10 cellular contexts compared by ENCODE assay signal in genomic region chr1:225763815-225764548, GRCh38. TPM values are rescaled to one million over a fixed set of nuclear protein-coding genes. Genes with fewer than 3 reads are reported as not detected.
A peak's percentile ranks its signal among the peaks of the same experiment; 100 is the strongest.
DNase-seq lines count a peak whose midpoint lies in the region; ATAC-seq and TF ChIP-seq lines count a peak whose summit lies in the region.
"Had no signal": no experiment of that assay in that cellular context is flagged by ENCODE, and none has a peak within 500 bp of the region (broad histone marks: within the 10 kb centered on the region; RNA-seq: fewer than 3 reads in every experiment).

No MANE protein-coding gene starts in this region.

- BruUV-seq in OCI-LY7 (replicated peaks; lab: Mats Ljungman, UMichigan) = no TSS peak

- H4K20me1 ChIP-seq in OCI-LY7 (ENCODE audit: insufficient read depth, low read length) = no peaks in the 10 kb centered on the region

- H3K4me3 Mint-ChIP-seq in activated CD4-positive, alpha-beta memory T cell treated with anti-CD3 and anti-CD28 coated beads, Interleukin-2, amount 10 ng/mL, durations not matched to agents 7 days and 5 days = no peak overlapping the region
- H3K4me3 Mint-ChIP-seq: activated T-helper 1 cell treated with anti-CD3 and anti-CD28 coated beads, Interleukin-12 subunit alpha, Interleukin-12 subunit beta, Interleukin-2, Interleukin-4 antibody, amounts not matched to agents 30 ng/mL and 10 ng/mL and 1 ng/mL, durations not matched to agents 14 hours and 24 hours and 36 hours had no signal

- H3K9me3 Mint-ChIP-seq in activated CD4-positive, alpha-beta memory T cell treated with anti-CD3 and anti-CD28 coated beads, Interleukin-2, amount 10 ng/mL, durations not matched to agents 7 days and 5 days = no peaks in the 10 kb centered on the region
- H3K9me3 Mint-ChIP-seq: activated T-helper 1 cell treated with anti-CD3 and anti-CD28 coated beads, Interleukin-12 subunit alpha, Interleukin-12 subunit beta, Interleukin-2, Interleukin-4 antibody, amounts not matched to agents 30 ng/mL and 10 ng/mL and 1 ng/mL, durations not matched to agents 14 hours and 24 hours and 36 hours had no signal

- H3K9me2 ChIP-seq in OCI-LY7 (ENCODE audit: insufficient read depth, low read length) = no peaks in the 10 kb centered on the region

- peak overlapping the region; percentile 10 for H3K27ac ChIP-seq in OCI-LY7 (ENCODE audit: low read depth, low read length, poor library complexity, severe bottlenecking)

- H3K36me3 ChIP-seq in OCI-LY7 (ENCODE audit: insufficient read depth, low read length) = no peaks in the 10 kb centered on the region

- peaks cover 46% of the 10 kb centered on the region for H3K4me1 ChIP-seq in OCI-LY7 (ENCODE audit: insufficient read depth, low read length, poor library complexity, severe bottlenecking)

- POLR2A ChIA-PET in OCI-LY7 (lab: Charles Lee) = interaction anchor here (0.6 to 2.3 kb wide), 8 partner anchors 9 to 285 kb away, joined by 3 to 9 read pairs (median 4); partner anchors contain the start of gene SRP9
- POLR2A ChIA-PET in activated CD4-positive, alpha-beta memory T cell treated with anti-CD3 and anti-CD28 coated beads, Interleukin-2, amount 10 ng/mL, durations not matched to agents 7 days and 5 days (lab: Charles Lee) = interaction anchor here (1.7 kb wide), 1 partner anchor 15 kb away, joined by 6 read pairs; the partner anchor contains the start of gene SRP9

- no peaks in the 10 kb centered on the region for H3K4me1 Mint-ChIP-seq in activated CD4-positive, alpha-beta memory T cell treated with anti-CD3 and anti-CD28 coated beads, Interleukin-2, amount 10 ng/mL, durations not matched to agents 7 days and 5 days

- peak; percentile 91 for DNase-seq in Daoy (ENCODE audit: low read depth)
- DNase-seq in OCI-LY7 (ENCODE audit: low spot score) = no peak
- peak; percentile 92 for DNase-seq in fibroblast of the aortic adventitia (ENCODE audit: low read depth)
- DNase-seq in pulmonary artery endothelial cell (ENCODE audit: low read depth, low spot score) = peak; percentile 73
- no peak for DNase-seq in OCI-M2 (lab: John Stamatoyannopoulos, UW; ENCODE audit: unreplicated experiment)
- DNase-seq in activated CD4-positive, alpha-beta memory T cell treated with anti-CD3 and anti-CD28 coated beads, Interleukin-2, amount 10 ng/mL, durations not matched to agents 7 days and 5 days = no peak
- DNase-seq: hippocampal formation had no signal

- CTCF ChIA-PET in OCI-LY7 (lab: Charles Lee; ENCODE audit: unreplicated experiment) = interaction anchor here (0.6 to 2.3 kb wide), 5 partner anchors 11 to 294 kb away, joined by 3 to 7 read pairs (median 3); partner anchors contain the start of gene SRP9
- CTCF ChIA-PET in activated CD4-positive, alpha-beta memory T cell treated with anti-CD3 and anti-CD28 coated beads, Interleukin-2, amount 10 ng/mL, durations not matched to agents 7 days and 5 days (lab: Charles Lee) = no interaction called here

- H3K36me3 Mint-ChIP-seq in activated CD4-positive, alpha-beta memory T cell treated with anti-CD3 and anti-CD28 coated beads, Interleukin-2, amount 10 ng/mL, durations not matched to agents 7 days and 5 days (ENCODE audit: low read depth) = no peaks in the 10 kb centered on the region

- peak overlapping the region; percentile 62 for H3K4me2 ChIP-seq in OCI-LY7 (ENCODE audit: low read length)

- TF ChIP-seq CTCF in OCI-LY7 (conservative IDR thresholded peaks at IDR 0.05; ENCODE audit: low read length) (no peak), fibroblast of the aortic adventitia (IDR thresholded peaks at IDR 0.05; ENCODE audit: insufficient read depth, low read length) (no peak)

- peaks cover 7% of the 10 kb centered on the region for H3K27me3 Mint-ChIP-seq in activated CD4-positive, alpha-beta memory T cell treated with anti-CD3 and anti-CD28 coated beads, Interleukin-2, amount 10 ng/mL, durations not matched to agents 7 days and 5 days

- intact Hi-C loops in OCI-LY7 (cut with micrococcal nuclease; ENCODE audit: unreplicated experiment) = no loop called here

- H3K4me3 ChIP-seq in OCI-LY7 (ENCODE audit: low read depth, low read length, poor library complexity, severe bottlenecking) = peak overlapping the region; percentile 12
- H3K4me3 ChIP-seq in fibroblast of the aortic adventitia (ENCODE audit: low read depth, low read length) = no peak overlapping the region

- H3K9me3 ChIP-seq in OCI-LY7 (ENCODE audit: low read length) = no peaks in the 10 kb centered on the region

- H3K79me2 ChIP-seq in OCI-LY7 (ENCODE audit: insufficient read depth, low read depth, low read length) = no peaks in the 10 kb centered on the region

- no peak overlapping the region for H3K27ac Mint-ChIP-seq in activated CD4-positive, alpha-beta memory T cell treated with anti-CD3 and anti-CD28 coated beads, Interleukin-2, amount 10 ng/mL, durations not matched to agents 7 days and 5 days
- H3K27ac Mint-ChIP-seq: activated T-helper 1 cell treated with anti-CD3 and anti-CD28 coated beads, Interleukin-12 subunit alpha, Interleukin-12 subunit beta, Interleukin-2, Interleukin-4 antibody, amounts not matched to agents 30 ng/mL and 10 ng/mL and 1 ng/mL, durations not matched to agents 14 hours and 24 hours and 36 hours had no signal

- ATAC-seq in GM18498 (IDR thresholded peaks at IDR 0.05; ENCODE audit: unreplicated experiment) = no peak
- ATAC-seq in HG03354 (IDR thresholded peaks at IDR 0.05; ENCODE audit: poor library complexity, severe bottlenecking, unreplicated experiment) = no peak

- H2AFZ ChIP-seq in OCI-LY7 (ENCODE audit: low read length) = peak overlapping the region; percentile 67; the same call in 1 of the 2 replicates

RNA-seq across cellular contexts. Expression of gene SRP9, which starts 13.6 kb away (rescaled TPM):
- total RNA-seq in Daoy (2014; rRNA removed; shearing (Covaris generic)) = 363 and 488 TPM in 2 replicates
- total RNA-seq in OCI-LY7 (2014; rRNA removed; shearing (Covaris generic)) = 182 and 221 TPM in 2 replicates
- 302 and 306 TPM in 2 replicates for total RNA-seq in OCI-LY7 (2022)
- total RNA-seq in fibroblast of the aortic adventitia (ENCODE audit: low replicate concordance) = 117 and 330 TPM in 2 replicates
- total RNA-seq in pulmonary artery endothelial cell = 210 and 267 TPM in 2 replicates
- 100 to 1,000 TPM; 246 to 253 TPM for total RNA-seq in activated CD4-positive, alpha-beta memory T cell treated with anti-CD3 and anti-CD28 coated beads, Interleukin-2, amount 10 ng/mL, durations not matched to agents 7 days and 5 days

RNA-seq across cellular contexts. Expression of gene EPHX1, which starts 45.9 kb away (rescaled TPM):
- 4.6 and 8.8 TPM in 2 replicates for total RNA-seq in Daoy (2014; rRNA removed; shearing (Covaris generic))
- total RNA-seq in OCI-LY7 (2014; rRNA removed; shearing (Covaris generic)) = 0.41 and 0.44 TPM in 2 replicates
- total RNA-seq in OCI-LY7 (2022) (0.89 and 1.3 TPM in 2 replicates), fibroblast of the aortic adventitia (ENCODE audit: low replicate concordance) (39.4 and 57.6 TPM in 2 replicates), pulmonary artery endothelial cell (7.1 and 12.4 TPM in 2 replicates)
- total RNA-seq in activated CD4-positive, alpha-beta memory T cell treated with anti-CD3 and anti-CD28 coated beads, Interleukin-2, amount 10 ng/mL, durations not matched to agents 7 days and 5 days = 1 to 10 TPM in 1 of 2 experiments, under 1 TPM in 1; 0.93 to 1.0 TPM

Comparison
In these comparisons a context has a peak if more than half of its experiments do, and no peak if none do; other contexts are left out.
1. DNase-seq: peak in Daoy (single experiment), fibroblast of the aortic adventitia (single experiment) and pulmonary artery endothelial cell (single experiment); none in OCI-LY7 (single experiment), OCI-M2 (single experiment) and activated CD4-positive, alpha-beta memory T cell treated with anti-CD3 and anti-CD28 coated beads, Interleukin-2, amount 10 ng/mL, durations not matched to agents 7 days and 5 days (single experiment).